1 cellular context compared by ENCODE assay signal in genomic region chr4:55758570-55758969, GRCh38.
TF ChIP-seq lines count a peak whose summit lies in the region.

No MANE protein-coding gene starts in this region.

TF ChIP-seq in HCT116, 20 proteins besides CTCF, POLR2A, EP300 and RAD21 (continued from another document):
- TF ChIP-seq JUND (IDR thresholded peaks at IDR 0.05) (no peak), REST (IDR thresholded peaks at IDR 0.05; ENCODE audit: low read depth) (no peak)
- TF ChIP-seq, protein P1, sequence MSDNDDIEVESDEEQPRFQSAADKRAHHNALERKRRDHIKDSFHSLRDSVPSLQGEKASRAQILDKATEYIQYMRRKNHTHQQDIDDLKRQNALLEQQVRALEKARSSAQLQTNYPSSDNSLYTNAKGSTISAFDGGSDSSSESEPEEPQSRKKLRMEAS (IDR thresholded peaks at IDR 0.05) = no peak
TF ChIP-seq in HCT116: peak in this region for 0.
